ENCODE assay signal across 7 cellular contexts in the genomic region with DNA sequence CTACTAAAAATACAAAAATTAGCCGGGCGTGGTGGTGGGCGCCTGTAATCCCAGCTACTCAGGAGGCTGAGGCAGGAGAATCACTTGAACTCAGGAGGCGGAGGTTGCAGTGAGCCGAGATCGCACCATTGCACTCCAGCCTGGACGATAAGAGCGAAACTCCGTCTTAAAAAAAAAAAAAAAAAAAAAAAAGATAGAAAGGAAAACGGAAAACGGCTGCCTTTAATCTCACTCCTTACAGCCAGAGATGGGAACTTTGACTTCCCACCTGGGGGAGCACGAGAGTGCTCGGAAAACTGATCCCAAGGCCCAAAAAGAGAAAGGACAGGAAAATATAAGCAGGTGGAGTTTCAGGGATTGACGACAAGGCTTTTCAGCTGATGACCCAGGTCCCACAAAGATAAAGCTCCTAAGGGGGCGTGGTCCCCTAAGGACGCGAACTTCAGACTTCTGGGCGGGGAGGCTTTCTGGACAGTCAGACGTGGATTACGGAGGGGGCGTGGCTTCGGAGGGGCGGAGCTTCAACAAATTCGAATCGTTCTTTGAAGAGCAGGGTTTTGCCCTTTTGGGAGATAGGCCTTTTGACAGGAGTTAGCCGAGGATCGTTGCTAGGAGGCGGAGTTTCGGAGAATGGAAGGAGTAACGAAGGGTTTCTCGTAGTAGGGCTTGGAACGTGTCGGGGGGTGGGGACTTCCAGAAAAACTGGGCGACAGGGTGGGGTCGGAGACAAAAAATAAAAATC. TPM values are rescaled to one million over a fixed set of nuclear protein-coding genes. Genes with fewer than 3 reads are reported as not detected.
DNase-seq lines count a peak whose midpoint lies in the region; ATAC-seq and TF ChIP-seq lines count a peak whose summit lies in the region.

No MANE protein-coding gene starts in this region.

- H3K4me1 Mint-ChIP-seq in activated T-cell treated with anti-CD3 and anti-CD28 coated beads, Interleukin-2, amount 50 U/mL, for 24 hours (ENCODE audit: low read depth), result peaks cover 39% of the 10 kb centered on the region

- H3K27ac ChIP-seq in KMS-11 (peak overlapping the region; percentile 77), PC-9 (peak overlapping the region; percentile 97), esophagus muscularis mucosa (replicated peaks in 1 of 4) (peak overlapping the region; percentile 96 to 98 (median 96))

- H3K36me3 ChIP-seq in KMS-11 (ENCODE audit: insufficient read depth), result peaks cover 8% of the 10 kb centered on the region; the same call in 1 of the 2 replicates
- peaks cover 22% of the 10 kb centered on the region; the same call in 1 of the 2 replicates for H3K36me3 ChIP-seq in PC-9 (ENCODE audit: low read depth)
- H3K36me3 ChIP-seq in esophagus muscularis mucosa, result peaks cover 0 to 15% (median 2%) of the 10 kb centered on the region in 4 donors
- H3K36me3 ChIP-seq in mucosa of stomach (ENCODE audit: control insufficient read depth, insufficient read depth, low read length), result peaks cover 5% of the 10 kb centered on the region

- 6% methylated on average over 35 of the region's 35 CpGs for WGBS in esophagus muscularis mucosa

- H3K9me3 ChIP-seq in PC-9 (ENCODE audit: insufficient read depth, low read depth) (no peaks in the 10 kb centered on the region), esophagus muscularis mucosa (no peaks in the 10 kb centered on the region), mucosa of stomach (ENCODE audit: control insufficient read depth, low read length) (no peaks in the 10 kb centered on the region)

- H3K4me1 ChIP-seq in KMS-11 (ENCODE audit: low read depth, poor library complexity, severe bottlenecking) (peaks cover 72% of the 10 kb centered on the region), PC-9 (replicated peaks; ENCODE audit: insufficient read depth) (peaks cover 55% of the 10 kb centered on the region), esophagus muscularis mucosa (peaks cover 48 to 67% (median 60%) of the 10 kb centered on the region in 4 donors), mucosa of stomach (ENCODE audit: control insufficient read depth, insufficient read depth, low read length) (peaks cover 47% of the 10 kb centered on the region)

- H3F3A ChIP-seq in PC-9 (ENCODE audit: insufficient read depth, low read depth), result peaks cover 62% of the 10 kb centered on the region

- H3K4me3 ChIP-seq in KMS-11 (IDR thresholded peaks at IDR 0.05; ENCODE audit: insufficient read depth, low read depth, low read length) (peak overlapping the region; percentile 92), PC-9 (peak overlapping the region; percentile 87), esophagus muscularis mucosa (peak overlapping the region; percentile 63 to 77 (median 70)), mucosa of stomach (ENCODE audit: low read length) (peak overlapping the region; percentile 37)

- TF ChIP-seq CTCF in KMS-11 (conservative IDR thresholded peaks at IDR 0.05; ENCODE audit: low read depth, low read length), result peak; percentile 61; the same call in 1 of the 2 replicates
- TF ChIP-seq CTCF in PC-9 (conservative IDR thresholded peaks at IDR 0.05), result no peak
- peak in 2 of 3 experiments; percentile 20 to 37 for TF ChIP-seq CTCF in esophagus muscularis mucosa (IDR thresholded peaks at IDR 0.05)

- H3K4me2 ChIP-seq in KMS-11 (peak overlapping the region; percentile 60), PC-9 (peak overlapping the region; percentile 93)

- CTCF ChIA-PET in PC-9 (lab: Charles Lee), result interaction anchor here (0.6 to 1.5 kb wide), 3 partner anchors 10 to 111 kb away, joined by 3 to 22 read pairs (median 5); a partner anchor contains a TSS

- no peak overlapping the region for H3K27ac Mint-ChIP-seq in activated T-cell treated with anti-CD3 and anti-CD28 coated beads, Interleukin-2, amount 50 U/mL, for 24 hours

- no peaks in the 10 kb centered on the region for H3K27me3 Mint-ChIP-seq in activated T-cell treated with anti-CD3 and anti-CD28 coated beads, Interleukin-2, amount 50 U/mL, for 24 hours

- peak; percentile 24 for ATAC-seq in GM18502 (IDR thresholded peaks at IDR 0.05; ENCODE audit: poor library complexity, unreplicated experiment)

- peaks cover 32% of the 10 kb centered on the region for H3K36me3 Mint-ChIP-seq in activated T-cell treated with anti-CD3 and anti-CD28 coated beads, Interleukin-2, amount 50 U/mL, for 24 hours (ENCODE audit: low read depth)

- peak; percentile 20 for TF ChIP-seq POLR2A in esophagus muscularis mucosa (IDR thresholded peaks at IDR 0.05; ENCODE audit: low read depth)

- no peaks in the 10 kb centered on the region for H3K9me2 ChIP-seq in PC-9 (ENCODE audit: insufficient read depth)

- H3K9ac ChIP-seq in KMS-11, result peak overlapping the region; percentile 76
- H3K9ac ChIP-seq in mucosa of stomach (ENCODE audit: low read length), result peak overlapping the region; percentile 77

- intact Hi-C loops in PC-9 (cut with micrococcal nuclease; ENCODE audit: unreplicated experiment), result loop anchor here (1.0 to 5.0 kb wide), 4 partner anchors 28 to 349 kb away; a partner anchor contains a TSS
- intact Hi-C loops in esophagus muscularis mucosa (cut with DNase I), result no loop called here

- POLR2A ChIA-PET in PC-9 (lab: Charles Lee; ENCODE audit: unreplicated experiment), result interaction anchor here (0.5 to 1.0 kb wide), 10 partner anchors 17 to 1015 kb away, joined by 3 to 28 read pairs (median 5); a partner anchor contains a TSS

- H2AFZ ChIP-seq in KMS-11 (ENCODE audit: low read depth), result peak overlapping the region; percentile 28; the same call in 1 of the 2 replicates
- H2AFZ ChIP-seq in PC-9, result no peak overlapping the region

- H3K9me3 Mint-ChIP-seq in activated T-cell treated with anti-CD3 and anti-CD28 coated beads, Interleukin-2, amount 50 U/mL, for 24 hours, result no peaks in the 10 kb centered on the region

- TF ChIP-seq EP300 in esophagus muscularis mucosa (IDR thresholded peaks at IDR 0.05), result no peak

- peak; percentile 98 for DNase-seq in PC-9
- DNase-seq in activated T-cell treated with anti-CD3 and anti-CD28 coated beads, Interleukin-2, amount 50 U/mL, for 24 hours, result peak; percentile 93
- peak; percentile 99 for DNase-seq in esophagus muscularis mucosa (ENCODE audit: extremely low spot score)
- peak; percentile 82 to 89 for DNase-seq in stimulated activated CD8-positive, alpha-beta memory T cell treated with anti-CD3 and anti-CD28 coated beads, Interleukin-4, amount 100 ng/mL, for 4 hours (ENCODE audit: low read depth in 2 of 2, low spot score in 1 of 2)

- H3K4me3 Mint-ChIP-seq in activated T-cell treated with anti-CD3 and anti-CD28 coated beads, Interleukin-2, amount 50 U/mL, for 24 hours, result no peak overlapping the region

- BruUV-seq in PC-9 (replicated peaks; lab: Mats Ljungman, UMichigan), result no TSS peak

- H4K20me1 ChIP-seq in KMS-11 (ENCODE audit: insufficient read depth) (no peaks in the 10 kb centered on the region), PC-9 (ENCODE audit: insufficient read depth) (peaks cover 6% of the 10 kb centered on the region; the same call in 1 of the 2 replicates)

- H3K27me3 ChIP-seq in KMS-11 (ENCODE audit: insufficient read depth, low read depth) (no peaks in the 10 kb centered on the region), PC-9 (ENCODE audit: insufficient read depth, low read depth) (no peaks in the 10 kb centered on the region), esophagus muscularis mucosa (no peaks in the 10 kb centered on the region), mucosa of stomach (ENCODE audit: control insufficient read depth, insufficient read depth, low read length) (no peaks in the 10 kb centered on the region)

- peaks cover 88% of the 10 kb centered on the region for H3K79me2 ChIP-seq in KMS-11 (ENCODE audit: insufficient read depth, low read depth)
- H3K79me2 ChIP-seq in PC-9 (ENCODE audit: low read depth), result peaks cover 74% of the 10 kb centered on the region

RNA-seq across cellular contexts. Expression of a gene that starts 1.0 kb away (rescaled TPM):
- total RNA-seq in PC-9 (2021) (236 and 300 TPM in 2 replicates), esophagus muscularis mucosa (10 to 100 TPM; 11.6 to 21.5 (median 18.8) TPM)

RNA-seq across cellular contexts. Expression of a gene that starts 3.0 kb away (rescaled TPM):
- total RNA-seq in PC-9 (2021) (162 and 210 TPM in 2 replicates), esophagus muscularis mucosa (100 to 1,000 TPM in 1 of 4 donors, 10 to 100 TPM in 3; 60.6 to 101 (median 93.4) TPM)

RNA-seq across cellular contexts. Expression of a gene that starts 9.6 kb away (rescaled TPM):
- total RNA-seq in PC-9 (2021) (47.9 and 54.2 TPM in 2 replicates), esophagus muscularis mucosa (10 to 100 TPM; 19.5 to 29.6 (median 23.0) TPM)

RNA-seq across cellular contexts. Expression of a gene that starts 11.9 kb away (rescaled TPM):
- total RNA-seq in PC-9 (2021) (30.0 and 33.2 TPM in 2 replicates), esophagus muscularis mucosa (10 to 100 TPM; 20.2 to 35.3 (median 27.7) TPM)

RNA-seq across cellular contexts. Expression of a gene that starts 17.6 kb away (rescaled TPM):
- 36.3 and 40.2 TPM in 2 replicates for total RNA-seq in PC-9 (2021)
- 100 to 1,000 TPM; 192 to 309 (median 238) TPM for total RNA-seq in esophagus muscularis mucosa

Comparison
In these comparisons a context has a peak if more than half of its experiments do, and no peak if none do; other contexts are left out.
1. Peak in every context shown above with its lines: DNase-seq, ATAC-seq, H3K4me3 ChIP-seq and H3K27ac ChIP-seq.
2. H3K4me3 ChIP-seq: peak in every context shown above with its lines; median percentile 92 in KMS-11; 87 in PC-9; 70 in esophagus muscularis mucosa; 37 in mucosa of stomach.
3. RNA of a gene that starts 1.0 kb away (total RNA-seq): 236 to 300 TPM in PC-9; 11.6 to 21.5 TPM in esophagus muscularis mucosa; every median in the first group is over 10 times any median in the second.